Comparison of ENCODE assay signal across 21 cellular contexts in the genomic region with DNA sequence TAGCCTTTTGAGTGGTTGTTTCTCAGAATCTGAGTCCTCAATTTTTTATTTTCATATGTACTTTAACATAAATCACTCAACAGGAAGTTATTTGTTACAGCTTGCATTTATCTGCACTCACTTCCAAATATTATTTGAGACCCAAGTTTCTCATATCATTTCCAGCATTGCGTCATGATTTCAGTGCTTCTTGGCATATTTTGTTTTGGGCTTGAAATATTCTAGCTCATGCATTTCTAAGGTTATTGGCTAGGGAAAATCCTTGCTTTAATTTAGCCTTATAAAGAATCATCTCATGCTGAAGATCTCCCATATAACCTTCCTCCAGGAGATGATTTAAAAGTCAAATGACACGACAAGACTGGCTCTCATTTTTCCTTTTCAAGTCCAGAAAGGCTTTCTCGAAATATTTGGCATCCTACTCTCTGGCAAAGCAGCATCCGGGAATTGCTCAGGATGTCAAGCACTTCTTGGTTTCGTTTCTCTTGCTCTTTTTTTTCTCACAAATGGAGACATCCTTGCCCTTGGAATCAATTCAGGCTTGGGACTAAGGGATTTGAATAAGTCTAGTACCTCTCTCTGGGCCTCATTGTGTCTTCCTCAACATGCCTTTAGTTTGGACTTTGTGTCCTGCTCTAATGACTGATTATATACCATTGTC.
A peak's percentile ranks its signal among the peaks of the same experiment; 100 is the strongest.
DNase-seq lines count a peak whose midpoint lies in the region; ATAC-seq and TF ChIP-seq lines count a peak whose summit lies in the region.
"Had no signal": no experiment of that assay in that cellular context is flagged by ENCODE, and none has a peak within 500 bp of the region (broad histone marks: within the 10 kb centered on the region; RNA-seq: fewer than 3 reads in every experiment).

No MANE protein-coding gene starts in this region.

- H3K27ac ChIP-seq in right cardiac atrium (ENCODE audit: low read length) (peak overlapping the region; percentile 75), skeletal muscle tissue (ENCODE audit: low read depth, low read length) (peak overlapping the region; percentile 64), RWPE1 (no peak overlapping the region)
- H3K27ac ChIP-seq: dorsolateral prefrontal cortex, epithelial cell of prostate, PC-9 had no signal

- WGBS in right cardiac atrium: 37% methylated on average over 5 of the region's 5 CpGs

- no peaks in the 10 kb centered on the region for H3K4me1 ChIP-seq in right cardiac atrium (ENCODE audit: control insufficient read depth, insufficient read depth, low read length)
- no peaks in the 10 kb centered on the region for H3K4me1 ChIP-seq in skeletal muscle tissue (ENCODE audit: control insufficient read depth in 3 of 3, insufficient read depth in 3 of 3, low read length in 3 of 3)

- H3K27me3 ChIP-seq in right cardiac atrium (ENCODE audit: control insufficient read depth, insufficient read depth) (no peaks in the 10 kb centered on the region), skeletal muscle tissue (ENCODE audit: control insufficient read depth in 3 of 3, insufficient read depth in 3 of 3, low read length in 3 of 3) (no peaks in the 10 kb centered on the region)

- ATAC-seq in Right ventricle myocardium inferior (peak; percentile 74), right cardiac atrium (peak; percentile 57), HG02798 (IDR thresholded peaks at IDR 0.05; ENCODE audit: poor library complexity, unreplicated experiment) (no peak)

- TF ChIP-seq CTCF in RWPE1 (conservative IDR thresholded peaks at IDR 0.05; ENCODE audit: low read depth): no peak

- POLR2A ChIA-PET in RWPE1 (lab: Yijun Ruan, JAX; ENCODE audit: low non-redundant PET): no interaction called here

- H3K4me3 ChIP-seq in right cardiac atrium (ENCODE audit: low read length) (no peak overlapping the region), skeletal muscle tissue (ENCODE audit: low read length in 3 of 3) (no peak overlapping the region)
- H3K4me3 ChIP-seq: dorsolateral prefrontal cortex, PC-9 had no signal

- CTCF ChIA-PET in RWPE1 (lab: Yijun Ruan, JAX): interaction anchor here (0.6 kb wide), 1 partner anchor 88 kb away, joined by 3 read pairs; no protein-coding TSS in a partner anchor

- H3K36me3 ChIP-seq in skeletal muscle tissue (ENCODE audit: control insufficient read depth in 3 of 3, insufficient read depth in 3 of 3, low read length in 3 of 3): no peaks in the 10 kb centered on the region

- intact Hi-C loops in Right ventricle myocardium inferior (cut with DNase I): no loop called here
- intact Hi-C loops in cardiac septum (cut with DNase I): no loop called here
- intact Hi-C loops in right cardiac atrium (cut with DNase I): no loop called here

- H3K9me3 ChIP-seq in right cardiac atrium (ENCODE audit: control insufficient read depth, low read length): no peaks in the 10 kb centered on the region
- peaks cover 0 to 3% (median 0%) of the 10 kb centered on the region in 3 donors for H3K9me3 ChIP-seq in skeletal muscle tissue (ENCODE audit: control insufficient read depth in 3 of 3, low read length in 3 of 3)

- DNase-seq in Right ventricle myocardium inferior (ENCODE audit: missing footprints) (no peak), cardiac septum (ENCODE audit: low spot score) (no peak), right cardiac atrium (no peak), DMS 273 (lab: John Stamatoyannopoulos, UW; ENCODE audit: unreplicated experiment) (no peak), RWPE1 (ENCODE audit: low spot score) (no peak)
- DNase-seq in activated effector memory CD4-positive, alpha-beta T cell treated with Interleukin-2 at 50 U/mL for 16 hours: no peak
- DNase-seq: 8988T; activated B cell treated with CpG ODN at 0.5 μM for 24 hours; activated CD4-positive, alpha-beta memory T cell treated with anti-CD3 and anti-CD28 coated beads for 36 hours; activated naive CD8-positive, alpha-beta T cell treated with anti-CD3 and anti-CD28 coated beads, Interleukin-2, amount 10 ng/mL, durations not matched to agents 7 days and 5 days; activated T-cell treated with anti-CD3 and anti-CD28 coated beads, Interleukin-2, amount 50 U/mL, for 48 hours; COR-L47; dorsolateral prefrontal cortex; KBM-7; NCI-H187; NCI-H2227 treated with DMSO at 0.1 percent for 48 hours; PC-9; T-helper 9 cell had no signal

- no peak overlapping the region for H3K9ac ChIP-seq in skeletal muscle tissue (ENCODE audit: low read depth in 1 of 3, low read length in 3 of 3)
